12 cellular contexts compared by ENCODE assay signal in genomic region chr21:45972353-45972715, GRCh38. TPM values are rescaled to one million over a fixed set of nuclear protein-coding genes. Genes with fewer than 3 reads are reported as not detected.
DNase-seq lines count a peak whose midpoint lies in the region; ATAC-seq and TF ChIP-seq lines count a peak whose summit lies in the region.
"Had no signal": no experiment of that assay in that cellular context is flagged by ENCODE, and none has a peak within 500 bp of the region (broad histone marks: within the 10 kb centered on the region; RNA-seq: fewer than 3 reads in every experiment).

No MANE protein-coding gene starts in this region.

- no TSS peak for BruUV-seq in A673 (replicated peaks; lab: Mats Ljungman, UMichigan)

- H4K91ac ChIP-seq in neuronal stem cell (ENCODE audit: low read depth, low read length, poor library complexity): no peak overlapping the region

- no peaks in the 10 kb centered on the region for H3K9me3 Mint-ChIP-seq in stimulated activated naive B cell treated with anti-CD40 and anti-IgM and Interleukin-4, amounts not matched to agents 10 μg/mL and 1 μg/mL and 100 μg/mL, for 72 hours
- H3K9me3 Mint-ChIP-seq: neural crest cell; T-helper 1 cell treated with Interleukin-12 subunit alpha and Interleukin-12 subunit beta and Interleukin-4 antibody, amounts not matched to agents 30 μg/mL and 1 μg/mL, for 36 hours had no signal

- CTCF ChIA-PET in A673 (lab: Charles Lee): interaction anchor here (1.7 kb wide), 1 partner anchor 171 kb away, joined by 20 read pairs; no protein-coding TSS in a partner anchor

- H3K27me3 ChIP-seq in A673 (replicated peaks; ENCODE audit: insufficient read depth, low read depth, low read length, poor library complexity): no peaks in the 10 kb centered on the region
- no peaks in the 10 kb centered on the region for H3K27me3 ChIP-seq in MG63
- peaks cover 0 to 44% (median 14%) of the 10 kb centered on the region in 3 experiments for H3K27me3 ChIP-seq in neuronal stem cell (ENCODE audit: control insufficient read depth in 3 of 3, insufficient read depth in 3 of 3, low read depth in 1 of 3, low read length in 3 of 3)

- H2AK5ac ChIP-seq in neuronal stem cell (ENCODE audit: low read depth, low read length): peak overlapping the region; percentile 93

- WGBS in neuronal stem cell (ENCODE audit: extremely low coverage in 2 of 2, insufficient read length in 2 of 2, insufficient replicate concordance in 1 of 2), 2 donors: no CpG with 5 or more reads among the region's 19 CpGs

- H3K4me3 ChIP-seq in A673 (ENCODE audit: low read depth, low read length, poor library complexity, severe bottlenecking) (peak overlapping the region; percentile 45), MG63 (no peak overlapping the region; the same call in 1 of the 2 replicates), fibroblast of the aortic adventitia (ENCODE audit: low read depth, low read length) (peak overlapping the region; percentile 59), neuronal stem cell (ENCODE audit: low read length in 2 of 2) (peak overlapping the region in 1 of 2 donors; percentile 48)

- H4K8ac ChIP-seq in neuronal stem cell (ENCODE audit: low read depth, low read length): no peak overlapping the region

- H3K23ac ChIP-seq in neuronal stem cell (ENCODE audit: low read depth, low read length, poor library complexity): no peak overlapping the region

- peaks cover 48 to 90% of the 10 kb centered on the region in 2 donors for H3K27me3 Mint-ChIP-seq in stimulated activated naive B cell treated with anti-CD40 and anti-IgM and Interleukin-4, amounts not matched to agents 10 μg/mL and 1 μg/mL and 100 μg/mL, for 72 hours

- no peak overlapping the region for H3K27ac Mint-ChIP-seq in stimulated activated naive B cell treated with anti-CD40 and anti-IgM and Interleukin-4, amounts not matched to agents 10 μg/mL and 1 μg/mL and 100 μg/mL, for 72 hours
- H3K27ac Mint-ChIP-seq: T-helper 1 cell treated with Interleukin-12 subunit alpha and Interleukin-12 subunit beta and Interleukin-4 antibody, amounts not matched to agents 30 μg/mL and 1 μg/mL, for 36 hours had no signal

- H3K27ac ChIP-seq in A673 (ENCODE audit: low read depth, low read length, poor library complexity, severe bottlenecking) (peak overlapping the region; percentile 73), neuronal stem cell (replicated peaks; ENCODE audit: low read length) (no peak overlapping the region)
- H3K27ac ChIP-seq: C4-2B, epithelial cell of prostate had no signal

- H2BK5ac ChIP-seq in neuronal stem cell (ENCODE audit: low read length): no peak overlapping the region

- H3K14ac ChIP-seq in neuronal stem cell (ENCODE audit: low read length): peak overlapping the region; percentile 82

- no peak overlapping the region for H3K9ac ChIP-seq in neuronal stem cell (ENCODE audit: low read depth, low read length, poor library complexity)

- intact Hi-C loops in A673 (cut with micrococcal nuclease; ENCODE audit: unreplicated experiment): loop anchor here (2.0 to 5.0 kb wide), 3 partner anchors 126 to 255 kb away; partner anchors contain the start of genes COL6A2 and LSS

- no peak for DNase-seq in A673 (ENCODE audit: low spot score)
- peak; percentile 35 for DNase-seq in MG63
- no peak for DNase-seq in fibroblast of the aortic adventitia (ENCODE audit: low read depth)
- DNase-seq in neuronal stem cell (ENCODE audit: low spot score): no peak
- no peak for DNase-seq in cerebellar nuclear complex (lab: John Stamatoyannopoulos, UW)
- DNase-seq in stimulated activated naive B cell treated with anti-CD40 and anti-IgM and Interleukin-4, amounts not matched to agents 10 μg/mL and 1 μg/mL and 100 μg/mL, for 72 hours: no peak
- DNase-seq in HUDEP-2 (lab: John Stamatoyannopoulos, UW; ENCODE audit: unreplicated experiment in 76 of 76): no peak

- peak overlapping the region; percentile 97 for H3K18ac ChIP-seq in neuronal stem cell (ENCODE audit: low read length)

- POLR2A ChIA-PET in A673 (lab: Charles Lee; ENCODE audit: low non-redundant PET): no interaction called here

- no peak overlapping the region for H2BK12ac ChIP-seq in neuronal stem cell (ENCODE audit: low read length)

- H3K79me1 ChIP-seq in neuronal stem cell (ENCODE audit: low read depth, low read length): no peaks in the 10 kb centered on the region

- no peaks in the 10 kb centered on the region for H3K36me3 ChIP-seq in A673 (ENCODE audit: insufficient read depth, low read length, poor library complexity, severe bottlenecking)
- H3K36me3 ChIP-seq in MG63: no peaks in the 10 kb centered on the region
- no peaks in the 10 kb centered on the region for H3K36me3 ChIP-seq in neuronal stem cell (replicated peaks in 1 of 2; ENCODE audit: control insufficient read depth in 2 of 2, insufficient read depth in 2 of 2, low read length in 2 of 2)

- H3K4me1 Mint-ChIP-seq in stimulated activated naive B cell treated with anti-CD40 and anti-IgM and Interleukin-4, amounts not matched to agents 10 μg/mL and 1 μg/mL and 100 μg/mL, for 72 hours: peaks cover 13 to 24% of the 10 kb centered on the region in 2 donors

- TF ChIP-seq CTCF in A673 (conservative IDR thresholded peaks at IDR 0.05; ENCODE audit: low read depth, low read length) (no peak), fibroblast of the aortic adventitia (IDR thresholded peaks at IDR 0.05; ENCODE audit: insufficient read depth, low read length) (no peak)

- peak overlapping the region; percentile 99 for H2BK15ac ChIP-seq in neuronal stem cell (ENCODE audit: low read length)

- peak overlapping the region; percentile 29 for H2AFZ ChIP-seq in neuronal stem cell (ENCODE audit: low read length)

- H3K4me1 ChIP-seq in A673 (ENCODE audit: insufficient read depth, low read length, poor library complexity, severe bottlenecking) (peaks cover 56% of the 10 kb centered on the region), neuronal stem cell (ENCODE audit: control insufficient read depth in 2 of 2, insufficient read depth in 1 of 2, low read depth in 1 of 2, low read length in 2 of 2) (peaks cover 17 to 27% of the 10 kb centered on the region in 2 donors)

- peak overlapping the region; percentile 71 for H3K4me2 ChIP-seq in neuronal stem cell (ENCODE audit: insufficient read depth, low read length, poor library complexity, severe bottlenecking)

- peak overlapping the region in 1 of 2 donors; percentile 6 for H3K4me3 Mint-ChIP-seq in stimulated activated naive B cell treated with anti-CD40 and anti-IgM and Interleukin-4, amounts not matched to agents 10 μg/mL and 1 μg/mL and 100 μg/mL, for 72 hours
- H3K4me3 Mint-ChIP-seq: neural crest cell; T-helper 1 cell treated with Interleukin-12 subunit alpha and Interleukin-12 subunit beta and Interleukin-4 antibody, amounts not matched to agents 30 μg/mL and 1 μg/mL, for 36 hours had no signal

- no peak for ATAC-seq in stimulated activated naive B cell treated with anti-CD40 and anti-IgM and Interleukin-4, amounts not matched to agents 10 μg/mL and 1 μg/mL and 100 μg/mL, for 72 hours (replicated peaks)
- ATAC-seq in GM19351 (IDR thresholded peaks at IDR 0.05; ENCODE audit: unreplicated experiment): no peak

- no peak overlapping the region for H3K4ac ChIP-seq in neuronal stem cell (ENCODE audit: low read length)

- H3K9me3 ChIP-seq in A673 (ENCODE audit: low read depth, low read length, poor library complexity, severe bottlenecking): no peaks in the 10 kb centered on the region
- H3K9me3 ChIP-seq in MG63: no peaks in the 10 kb centered on the region
- no peaks in the 10 kb centered on the region for H3K9me3 ChIP-seq in neuronal stem cell (replicated peaks in 1 of 2; ENCODE audit: control insufficient read depth in 2 of 2, insufficient read depth in 1 of 2, low read depth in 1 of 2, low read length in 2 of 2)

- H2BK120ac ChIP-seq in neuronal stem cell (ENCODE audit: low read depth, low read length): no peak overlapping the region

- no peaks in the 10 kb centered on the region for H3K36me3 Mint-ChIP-seq in stimulated activated naive B cell treated with anti-CD40 and anti-IgM and Interleukin-4, amounts not matched to agents 10 μg/mL and 1 μg/mL and 100 μg/mL, for 72 hours

RNA-seq across cellular contexts. Expression of gene COL6A1, which starts 9.2 kb away (rescaled TPM):
- 19.7 and 39.0 TPM in 2 replicates for total RNA-seq in A673 (2021)
- total RNA-seq in MG63 (2014; rRNA removed; shearing (Covaris generic); ENCODE audit: low replicate concordance): 817 and 868 TPM in 2 replicates
- 1,082 and 1,517 TPM in 2 replicates for total RNA-seq in fibroblast of the aortic adventitia (ENCODE audit: low replicate concordance)
- 54.3 TPM for polyA plus RNA-seq in neuronal stem cell (2013, experiment 1 of 2)
- polyA plus RNA-seq in neuronal stem cell (2013, experiment 2 of 2): 53.4 TPM

Comparison
In these comparisons a context has a peak if more than half of its experiments do, and no peak if none do; other contexts are left out.
1. RNA of gene COL6A1, which starts 9.2 kb away (total RNA-seq): 1,082 to 1,517 TPM in fibroblast of the aortic adventitia and 817 to 868 TPM in MG63; 19.7 to 39.0 TPM in A673; every median in the first group is over 10 times any median in the second.